Comparison of ENCODE assay signal across 12 cellular contexts in genomic region chr11:61904539-61905048, GRCh38. TPM values are rescaled to one million over a fixed set of nuclear protein-coding genes. Genes with fewer than 3 reads are reported as not detected.
DNase-seq lines count a peak whose midpoint lies in the region; ATAC-seq, FAIRE-seq and TF ChIP-seq lines count a peak whose summit lies in the region.
"Had no signal": no experiment of that assay in that cellular context is flagged by ENCODE, and none has a peak within 500 bp of the region (broad histone marks: within the 10 kb centered on the region; RNA-seq: fewer than 3 reads in every experiment).

No MANE protein-coding gene starts in this region.

- TF ChIP-seq CTCF in Panc1 (IDR thresholded peaks at IDR 0.05): no peak
- TF ChIP-seq CTCF in pancreas (IDR thresholded peaks at IDR 0.05): no peak

- H3K36me3 ChIP-seq in H7 (replicated peaks; ENCODE audit: control insufficient read depth, insufficient read depth, low read length) (no peaks in the 10 kb centered on the region; the same call in 1 of the 2 replicates), Panc1 (ENCODE audit: control insufficient read depth, insufficient read depth, low read length) (no peaks in the 10 kb centered on the region), iPS-20b (ENCODE audit: insufficient read depth, low read depth, low read length) (no peaks in the 10 kb centered on the region), pancreas (no peaks in the 10 kb centered on the region)

- POLR2A ChIA-PET in Panc1 (lab: Charles Lee): no interaction called here

- no peak overlapping the region for H3K27ac ChIP-seq in Panc1 (ENCODE audit: low read length)
- no peak overlapping the region for H3K27ac ChIP-seq in iPS-20b (ENCODE audit: low read length)
- peak overlapping the region in 2 of 4 donors; percentile 40 to 52 for H3K27ac ChIP-seq in pancreas

- H3K4me1 ChIP-seq in Panc1 (ENCODE audit: control insufficient read depth, insufficient read depth, low read length) (no peaks in the 10 kb centered on the region), iPS-20b (ENCODE audit: insufficient read depth, low read length) (peaks cover 14% of the 10 kb centered on the region; the same call in 1 of the 2 replicates), pancreas (no peaks in the 10 kb centered on the region)

- 34 to 45% methylated on average over 19 of the region's 19 CpGs for WGBS in pancreas, 2 donors

- no peak overlapping the region for H3K4me3 ChIP-seq in H7 (ENCODE audit: insufficient read depth, low read depth, low read length)
- no peak overlapping the region for H3K4me3 ChIP-seq in Panc1 (ENCODE audit: low read depth in 2 of 2, low read length in 2 of 2)
- H3K4me3 ChIP-seq in iPS-20b (ENCODE audit: low read length): peak overlapping the region; percentile 55; the same call in 1 of the 2 replicates
- H3K4me3 ChIP-seq in pancreas: peak overlapping the region in 3 of 4 donors; percentile 8 to 44 (median 19)
- H3K4me3 ChIP-seq: skin epidermis had no signal

- peak overlapping the region; percentile 37; the same call in 1 of the 2 replicates for H3K9ac ChIP-seq in iPS-20b (ENCODE audit: low read depth, low read length)

- no peaks in the 10 kb centered on the region for H3K27me3 ChIP-seq in H7 (ENCODE audit: control insufficient read depth, insufficient read depth, low read length)
- no peaks in the 10 kb centered on the region for H3K27me3 ChIP-seq in Panc1 (ENCODE audit: control insufficient read depth, insufficient read depth, low read length)
- H3K27me3 ChIP-seq in iPS-20b (ENCODE audit: insufficient read depth, low read length): no peaks in the 10 kb centered on the region
- no peaks in the 10 kb centered on the region for H3K27me3 ChIP-seq in pancreas

- ATAC-seq in Panc1: 0 out of 2 replicates have a peak, but pooled peaks have one; percentile 37
- peak; percentile 92 to 98 (median 96) for ATAC-seq in pancreas
- no peak for ATAC-seq in GM21360 (IDR thresholded peaks at IDR 0.05; ENCODE audit: unreplicated experiment)
- ATAC-seq in GM21526 (IDR thresholded peaks at IDR 0.05; ENCODE audit: low FRiP score, unreplicated experiment): no peak

- no peak for FAIRE-seq in pancreas (lab: Jason Lieb, UNC)
- FAIRE-seq: D721Med had no signal

- CTCF ChIA-PET in Panc1 (lab: Charles Lee): interaction anchor here (1.2 kb wide), 1 partner anchor 43 kb away, joined by 3 read pairs; no protein-coding TSS in a partner anchor

- in situ Hi-C loops in Panc1 (cut with HindIII; ENCODE audit: low pct_unique_long_range_greater_than_20kb, low sequenced_read_pairs): no loop called here

- intact Hi-C loops in Panc1 (cut with micrococcal nuclease; ENCODE audit: unreplicated experiment) (no loop called here), pancreas (cut with DNase I) (loop anchor here in 1 of 3 donors (10.0 kb wide), 1 partner anchor 160 kb away; no protein-coding TSS in a partner anchor)

- H3K9me3 ChIP-seq in Panc1 (ENCODE audit: control insufficient read depth, insufficient read depth, low read depth, low read length) (no peaks in the 10 kb centered on the region), iPS-20b (ENCODE audit: insufficient read depth, low read depth, low read length) (no peaks in the 10 kb centered on the region), pancreas (no peaks in the 10 kb centered on the region)

- DNase-seq in H7: peak; percentile 97
- no peak for DNase-seq in Panc1 (ENCODE audit: low read depth, low spot score)
- peak; percentile 81 to 92 (median 84) for DNase-seq in pancreas
- no peak for DNase-seq in mesenteric fat pad (ENCODE audit: low spot score)
- DNase-seq: activated naive CD4-positive, alpha-beta T cell treated with anti-CD3 and anti-CD28 coated beads, Interleukin-2, amount 50 U/mL, for 16 hours; cortex of kidney; NCI-H2171 treated with DMSO at 0.1 percent for 48 hours had no signal

- no TSS peak for BruUV-seq in Panc1 (replicated peaks; lab: Mats Ljungman, UMichigan)

RNA-seq across cellular contexts. Expression of gene RAB3IL1, which starts 12.8 kb away (rescaled TPM):
- 5.8 and 7.2 TPM in 2 replicates for total RNA-seq in H7 (2014; rRNA removed; shearing (Covaris generic))
- total RNA-seq in Panc1 (2021; ENCODE audit: unreplicated experiment): 8.9 TPM
- polyA plus RNA-seq in Panc1 (2012; ENCODE audit: insufficient read length): 17.7 TPM
- total RNA-seq in pancreas: 1 to 10 TPM; 1.9 to 5.6 (median 2.6) TPM
- 1 to 10 TPM; 3.4 to 4.2 TPM for polyA plus RNA-seq in pancreas
- 36.5 TPM for total RNA-seq in mesenteric fat pad

RNA-seq across cellular contexts. Expression of gene FADS3, which starts 13.2 kb away (rescaled TPM):
- 27.1 and 41.3 TPM in 2 replicates for total RNA-seq in H7 (2014; rRNA removed; shearing (Covaris generic))
- 22.6 TPM for total RNA-seq in Panc1 (2021; ENCODE audit: unreplicated experiment)
- polyA plus RNA-seq in Panc1 (2012; ENCODE audit: insufficient read length): 31.6 TPM
- 10 to 100 TPM; 11.2 to 26.6 (median 16.7) TPM for total RNA-seq in pancreas
- polyA plus RNA-seq in pancreas: 10 to 100 TPM; 35.2 to 42.7 TPM
- 387 TPM for total RNA-seq in mesenteric fat pad

RNA-seq across cellular contexts. Expression of gene BEST1, which starts 45.6 kb away (rescaled TPM):
- total RNA-seq in H7 (2014; rRNA removed; shearing (Covaris generic)): 0.30 and 0.45 TPM in 2 replicates
- total RNA-seq in Panc1 (2021; ENCODE audit: unreplicated experiment) (0.13 TPM), pancreas (1 to 10 TPM in 3 of 6 donors, under 1 TPM in 3; 0.43 to 2.4 (median 0.98) TPM), mesenteric fat pad (13.2 TPM)
- polyA plus RNA-seq in Panc1 (2012; ENCODE audit: insufficient read length): 0.59 TPM
- 1 to 10 TPM; 1.2 to 1.7 TPM for polyA plus RNA-seq in pancreas

Comparison
In these comparisons a context has a peak if more than half of its experiments do, and no peak if none do; other contexts are left out.
1. DNase-seq: peak in H7 (single experiment) and pancreas (6 of 6); none in Panc1 (single experiment) and mesenteric fat pad (single experiment).
2. H3K4me3 ChIP-seq: peak in iPS-20b (single experiment) and pancreas (3 of 4); none in H7 (single experiment) and Panc1 (0 of 2).
3. ATAC-seq: peak in Panc1 (single experiment) and pancreas (4 of 4); none in GM21360 (single experiment) and GM21526 (single experiment).